ENCODE assay signal across 8 cellular contexts in genomic region chr9:7799234-7799933, GRCh38. TPM values are rescaled to one million over a fixed set of nuclear protein-coding genes. Genes with fewer than 3 reads are reported as not detected.
DNase-seq lines count a peak whose midpoint lies in the region; ATAC-seq and TF ChIP-seq lines count a peak whose summit lies in the region.

DMAC1 (minus strand) TSS chr9:7799778; CDS start chr9:7799734, 44 bp downstream.

- no peaks in the 10 kb centered on the region for H3K36me3 ChIP-seq in colonic mucosa

- ATAC-seq in GM18907 (IDR thresholded peaks at IDR 0.05; ENCODE audit: unreplicated experiment) (peak; percentile 95), HG03175 (IDR thresholded peaks at IDR 0.05; ENCODE audit: unreplicated experiment) (peak; percentile 96), left colon (peak; percentile 98)

- no peaks in the 10 kb centered on the region for H3K27me3 ChIP-seq in colonic mucosa

- intact Hi-C loops in colonic mucosa (cut with DNase I): no loop called here
- intact Hi-C loops in left colon (cut with DNase I, micrococcal nuclease): no loop called here

- H3K4me3 ChIP-seq in AG09309 (ENCODE audit: control insufficient read depth, low read depth, low read length): peak within 1 kb of the TSS; percentile 91
- peak within 1 kb of the TSS; percentile 80 for H3K4me3 ChIP-seq in colonic mucosa

- H3K9me3 ChIP-seq in colonic mucosa: no peaks in the 10 kb centered on the region

- H3K27ac ChIP-seq in colonic mucosa: peak within 1 kb of the TSS; percentile 74

- DNase-seq in AG09309 (ENCODE audit: low read depth) (peak; percentile 48), NCI-H345 treated with DMSO at 0.1 percent for 48 hours (lab: John Stamatoyannopoulos, UW; ENCODE audit: unreplicated experiment) (peak; percentile 86), colonic mucosa (peak; percentile 87), left colon (peak; percentile 84 to 86)
- peak; percentile 72 to 80 for DNase-seq in activated CD4-positive, alpha-beta T cell treated with anti-CD3 and anti-CD28 coated beads for 4 hours
- DNase-seq in stimulated activated CD4-positive, alpha-beta T cell treated with anti-CD3 and anti-CD28 coated beads, Interleukin-1b, Interleukin-23, amount 100 ng/mL, for 48 hours: peak; percentile 76

- peak within 1 kb of the TSS; percentile 80 to 82 for H3K9ac ChIP-seq in colonic mucosa (ENCODE audit: low read depth in 2 of 2, low read length in 2 of 2)

- peaks cover 6% of the 10 kb centered on the region for H3K4me1 ChIP-seq in colonic mucosa

- TF ChIP-seq CTCF in AG09309 (IDR thresholded peaks at IDR 0.05; ENCODE audit: control insufficient read depth, insufficient read depth, low read depth, low read length, missing control alignments) (no peak), colonic mucosa (IDR thresholded peaks at IDR 0.05) (no peak)

RNA-seq across cellular contexts. Expression of gene DMAC1, which starts in this region (rescaled TPM):
- total RNA-seq in colonic mucosa (10 to 100 TPM; 62.3 to 98.8 TPM), left colon (10 to 100 TPM; 58.7 to 69.7 TPM)

Comparison
In these comparisons a context has a peak if more than half of its experiments do, and no peak if none do; other contexts are left out.
1. Peak in every context shown above with its lines: DNase-seq, ATAC-seq, H3K4me3 ChIP-seq and H3K27ac ChIP-seq.